9 cellular contexts compared by ENCODE assay signal in the genomic region with DNA sequence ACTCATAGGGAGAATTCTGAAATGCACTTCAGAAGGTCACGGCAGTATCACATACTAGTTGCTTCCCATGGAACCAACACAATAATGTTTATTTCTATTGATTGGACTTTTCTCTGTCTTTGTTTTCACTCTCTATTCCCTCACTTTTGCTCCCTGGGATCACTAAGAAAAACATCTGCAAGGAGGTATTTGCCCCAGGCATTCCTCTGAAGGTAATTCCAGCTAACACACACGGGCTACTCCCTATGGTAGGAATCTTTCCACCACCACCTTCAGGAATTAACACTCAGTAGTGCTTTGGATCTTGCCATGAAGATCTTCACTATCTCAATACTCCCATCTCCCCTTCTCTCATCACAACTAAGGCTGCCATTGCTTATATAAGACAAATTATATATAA.
"Had no signal": no experiment of that assay in that cellular context is flagged by ENCODE, and none has a peak within 500 bp of the region (broad histone marks: within the 10 kb centered on the region; RNA-seq: fewer than 3 reads in every experiment).

No MANE protein-coding gene starts in this region.

- H3K4me2 ChIP-seq: GM23338 had no signal

- H3K9ac ChIP-seq: GM23248 had no signal

- H3K9me3 ChIP-seq: HAP-1 had no signal

- ATAC-seq: GM23338, HCT116 had no signal

- H3K36me3 ChIP-seq: HAP-1 had no signal

- H3K4me3 Mint-ChIP-seq: GM23338, H9, HFFc6 had no signal

- H3K4me3 ChIP-seq: GM23248, GM23338, HAP-1 had no signal

- H3K9me3 Mint-ChIP-seq: GM23338, H9 had no signal

- H3K27ac ChIP-seq: GM23248 had no signal

- H3K27ac Mint-ChIP-seq: GM23338, H9, HFFc6 had no signal

- DNase-seq: GM23248, GOT3, H7, H9, HCEC 1CT, HFFc6 had no signal

- H2AFZ ChIP-seq: GM23248, GM23338 had no signal
